ENCODE assay signal across 1 cellular context in the genomic region with DNA sequence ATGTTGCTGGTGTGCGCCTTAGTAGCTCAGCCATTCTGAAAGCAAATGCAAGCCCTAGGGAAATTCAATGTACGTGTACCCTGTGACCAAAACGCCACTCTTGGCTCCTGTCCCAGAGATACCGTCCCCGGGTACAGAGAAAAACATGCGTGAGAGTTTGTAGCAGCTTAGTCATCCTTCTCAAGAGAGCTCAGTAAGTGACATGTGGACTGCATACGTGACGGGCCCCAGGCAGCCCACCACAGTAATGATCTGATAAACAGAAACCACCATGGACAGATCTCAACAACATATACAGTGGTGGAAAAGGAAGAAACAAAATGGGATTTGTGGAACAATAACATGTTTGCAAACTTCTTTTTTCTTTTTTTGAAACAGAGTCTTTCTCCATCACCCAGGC.
TF ChIP-seq lines count a peak whose summit lies in the region.

No MANE protein-coding gene starts in this region.

TF ChIP-seq in HEK293, 187 proteins besides CTCF, POLR2A, EP300 and RAD21 (continued from another document):
- TF ChIP-seq, protein P1, sequence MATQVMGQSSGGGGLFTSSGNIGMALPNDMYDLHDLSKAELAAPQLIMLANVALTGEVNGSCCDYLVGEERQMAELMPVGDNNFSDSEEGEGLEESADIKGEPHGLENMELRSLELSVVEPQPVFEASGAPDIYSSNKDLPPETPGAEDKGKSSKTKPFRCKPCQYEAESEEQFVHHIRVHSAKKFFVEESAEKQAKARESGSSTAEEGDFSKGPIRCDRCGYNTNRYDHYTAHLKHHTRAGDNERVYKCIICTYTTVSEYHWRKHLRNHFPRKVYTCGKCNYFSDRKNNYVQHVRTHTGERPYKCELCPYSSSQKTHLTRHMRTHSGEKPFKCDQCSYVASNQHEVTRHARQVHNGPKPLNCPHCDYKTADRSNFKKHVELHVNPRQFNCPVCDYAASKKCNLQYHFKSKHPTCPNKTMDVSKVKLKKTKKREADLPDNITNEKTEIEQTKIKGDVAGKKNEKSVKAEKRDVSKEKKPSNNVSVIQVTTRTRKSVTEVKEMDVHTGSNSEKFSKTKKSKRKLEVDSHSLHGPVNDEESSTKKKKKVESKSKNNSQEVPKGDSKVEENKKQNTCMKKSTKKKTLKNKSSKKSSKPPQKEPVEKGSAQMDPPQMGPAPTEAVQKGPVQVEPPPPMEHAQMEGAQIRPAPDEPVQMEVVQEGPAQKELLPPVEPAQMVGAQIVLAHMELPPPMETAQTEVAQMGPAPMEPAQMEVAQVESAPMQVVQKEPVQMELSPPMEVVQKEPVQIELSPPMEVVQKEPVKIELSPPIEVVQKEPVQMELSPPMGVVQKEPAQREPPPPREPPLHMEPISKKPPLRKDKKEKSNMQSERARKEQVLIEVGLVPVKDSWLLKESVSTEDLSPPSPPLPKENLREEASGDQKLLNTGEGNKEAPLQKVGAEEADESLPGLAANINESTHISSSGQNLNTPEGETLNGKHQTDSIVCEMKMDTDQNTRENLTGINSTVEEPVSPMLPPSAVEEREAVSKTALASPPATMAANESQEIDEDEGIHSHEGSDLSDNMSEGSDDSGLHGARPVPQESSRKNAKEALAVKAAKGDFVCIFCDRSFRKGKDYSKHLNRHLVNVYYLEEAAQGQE (tag by site-specific recombination; IDR thresholded peaks at IDR 0.05), result 0 out of 2 replicates have a peak, but pooled peaks have one; percentile 42
- TF ChIP-seq, protein P2, sequence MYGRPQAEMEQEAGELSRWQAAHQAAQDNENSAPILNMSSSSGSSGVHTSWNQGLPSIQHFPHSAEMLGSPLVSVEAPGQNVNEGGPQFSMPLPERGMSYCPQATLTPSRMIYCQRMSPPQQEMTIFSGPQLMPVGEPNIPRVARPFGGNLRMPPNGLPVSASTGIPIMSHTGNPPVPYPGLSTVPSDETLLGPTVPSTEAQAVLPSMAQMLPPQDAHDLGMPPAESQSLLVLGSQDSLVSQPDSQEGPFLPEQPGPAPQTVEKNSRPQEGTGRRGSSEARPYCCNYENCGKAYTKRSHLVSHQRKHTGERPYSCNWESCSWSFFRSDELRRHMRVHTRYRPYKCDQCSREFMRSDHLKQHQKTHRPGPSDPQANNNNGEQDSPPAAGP (tag by site-specific recombination; IDR thresholded peaks at IDR 0.05), result no peak
- TF ChIP-seq MYNN (tag by site-specific recombination; IDR thresholded peaks at IDR 0.05; ENCODE audit: borderline replicate concordance), result no peak
TF ChIP-seq in HEK293: peak in this region for 1.
